In genomic region chr22:38470179-38470578, GRCh38 we compare ENCODE assay signal across 12 cellular contexts. TPM values are rescaled to one million over a fixed set of nuclear protein-coding genes. Genes with fewer than 3 reads are reported as not detected.
"Had no signal": no experiment of that assay in that cellular context is flagged by ENCODE, and none has a peak within 500 bp of the region (broad histone marks: within the 10 kb centered on the region; RNA-seq: fewer than 3 reads in every experiment).

No MANE protein-coding gene starts in this region.

RNA-seq across cellular contexts. Expression of gene KCNJ4, which starts 15.2 kb away (rescaled TPM):
- total RNA-seq: activated CD4-positive, alpha-beta memory T cell treated with anti-CD3 and anti-CD28 coated beads, Interleukin-2, amount 10 ng/mL, durations not matched to agents 7 days and 5 days; activated CD4-positive, alpha-beta T cell treated with anti-CD3 and anti-CD28 coated beads, Interleukin-2, amount 10 ng/mL, durations not matched to agents 7 days and 5 days; activated T-cell treated with anti-CD3 and anti-CD28 coated beads, Interleukin-2, amount 50 U/mL, for 72 hours; colonic mucosa; dermis microvascular lymphatic vessel endothelial cell; endothelial cell of umbilical vein; esophagus squamous epithelium; fibroblast of lung; fibroblast of villous mesenchyme; gastroesophageal sphincter had no signal
- polyA plus RNA-seq: adipose tissue, endothelial cell of umbilical vein, esophagus, fibroblast of lung had no signal
